Comparison of ENCODE assay signal across 38 cellular contexts in genomic region chr1:48758976-48759375, GRCh38. TPM values are rescaled to one million over a fixed set of nuclear protein-coding genes. Genes with fewer than 3 reads are reported as not detected.
"Had no signal": no experiment of that assay in that cellular context is flagged by ENCODE, and none has a peak within 500 bp of the region (broad histone marks: within the 10 kb centered on the region; RNA-seq: fewer than 3 reads in every experiment).

No MANE protein-coding gene starts in this region.

- H3K9me3 ChIP-seq: ascending aorta had no signal

- ATAC-seq: activated CD8-positive, alpha-beta T cell treated with anti-CD3 and anti-CD28 coated beads for 36 hours; activated naive CD8-positive, alpha-beta T cell treated with anti-CD3 and anti-CD28 coated beads, Interleukin-2, amount 50 U/mL, for 24 hours; activated T-cell treated with anti-CD3 and anti-CD28 coated beads, Interleukin-2, amount 50 U/mL, for 4 hours; activated T-helper 17 cell treated with anti-CD3 and anti-CD28 coated beads, Interleukin-2, amount 50 U/mL, for 72 hours had no signal

- H3K4me1 Mint-ChIP-seq: activated T-helper 17 cell treated with anti-CD3 and anti-CD28 coated beads, Interleukin-2, amount 50 U/mL, for 72 hours; central memory CD8-positive, alpha-beta T cell had no signal

- H3K27ac ChIP-seq: ascending aorta, cardiac muscle cell, VCaP had no signal

- H3K27ac Mint-ChIP-seq: activated CD4-positive, alpha-beta memory T cell treated with anti-CD3 and anti-CD28 coated beads for 36 hours; activated CD8-positive, alpha-beta T cell treated with anti-CD3 and anti-CD28 coated beads for 36 hours; activated naive CD4-positive, alpha-beta T cell treated with anti-CD3 and anti-CD28 coated beads for 36 hours; activated naive CD8-positive, alpha-beta T cell; activated naive CD8-positive, alpha-beta T cell treated with anti-CD3 and anti-CD28 coated beads, Interleukin-2, amount 50 U/mL, for 24 hours; activated T-cell treated with anti-CD3 and anti-CD28 coated beads, Interleukin-2, amount 50 U/mL, for 72 hours; activated T-helper 1 cell treated with anti-CD3 and anti-CD28 coated beads, Interleukin-12 subunit alpha, Interleukin-12 subunit beta, Interleukin-2, Interleukin-4 antibody, amounts not matched to agents 30 ng/mL and 10 ng/mL and 1 ng/mL, durations not matched to agents 14 hours and 24 hours and 36 hours; activated T-helper 17 cell treated with anti-CD3 and anti-CD28 coated beads, Interleukin-2, amount 50 U/mL, for 72 hours; brain; T-helper 1 cell treated with Interleukin-12 subunit alpha and Interleukin-12 subunit beta and Interleukin-4 antibody, amounts not matched to agents 30 μg/mL and 1 μg/mL, for 36 hours; T-helper 2 cell treated with Interferon-gamma antibody and Interleukin-4, amounts not matched to agents 5 μg/mL and 100 μg/mL, for 36 hours had no signal

- H3K36me3 Mint-ChIP-seq: activated CD4-positive, alpha-beta memory T cell treated with anti-CD3 and anti-CD28 coated beads for 36 hours had no signal

- H3K9me3 Mint-ChIP-seq: activated B cell treated with CpG ODN at 0.5 μM for 24 hours; activated CD4-positive, alpha-beta memory T cell treated with anti-CD3 and anti-CD28 coated beads for 36 hours; activated CD8-positive, alpha-beta T cell treated with anti-CD3 and anti-CD28 coated beads for 36 hours; activated naive CD4-positive, alpha-beta T cell treated with anti-CD3 and anti-CD28 coated beads for 36 hours; activated naive CD8-positive, alpha-beta T cell treated with anti-CD3 and anti-CD28 coated beads, Interleukin-2, amount 10 ng/mL, durations not matched to agents 7 days and 5 days; activated naive CD8-positive, alpha-beta T cell treated with anti-CD3 and anti-CD28 coated beads, Interleukin-2, amount 50 U/mL, for 24 hours; activated T-cell treated with anti-CD3 and anti-CD28 coated beads, Interleukin-2, amount 50 U/mL, for 4 hours; activated T-cell treated with anti-CD3 and anti-CD28 coated beads, Interleukin-2, amount 50 U/mL, for 72 hours; activated T-helper 1 cell treated with anti-CD3 and anti-CD28 coated beads, Interleukin-12 subunit alpha, Interleukin-12 subunit beta, Interleukin-2, Interleukin-4 antibody, amounts not matched to agents 30 ng/mL and 10 ng/mL and 1 ng/mL, durations not matched to agents 14 hours and 24 hours and 36 hours; brain; central memory CD8-positive, alpha-beta T cell; T-helper 1 cell treated with Interleukin-12 subunit alpha and Interleukin-12 subunit beta and Interleukin-4 antibody, amounts not matched to agents 30 μg/mL and 1 μg/mL, for 36 hours; T-helper 2 cell treated with Interferon-gamma antibody and Interleukin-4, amounts not matched to agents 5 μg/mL and 100 μg/mL, for 36 hours had no signal

- H3K27me3 ChIP-seq: ascending aorta, cardiac muscle cell had no signal

- H3K4me3 Mint-ChIP-seq: activated B cell treated with CpG ODN at 0.5 μM for 24 hours; activated CD4-positive, alpha-beta memory T cell treated with anti-CD3 and anti-CD28 coated beads for 36 hours; activated CD4-positive, alpha-beta T cell treated with anti-CD3 and anti-CD28 coated beads, Interleukin-2, amount 10 ng/mL, durations not matched to agents 24 days and 14 days; activated CD8-positive, alpha-beta T cell treated with anti-CD3 and anti-CD28 coated beads for 36 hours; activated naive CD4-positive, alpha-beta T cell treated with anti-CD3 and anti-CD28 coated beads for 36 hours; activated naive CD8-positive, alpha-beta T cell; activated naive CD8-positive, alpha-beta T cell treated with anti-CD3 and anti-CD28 coated beads, Interleukin-2, amount 10 ng/mL, durations not matched to agents 7 days and 5 days; activated naive CD8-positive, alpha-beta T cell treated with anti-CD3 and anti-CD28 coated beads, Interleukin-2, amount 50 U/mL, for 24 hours; activated T-cell treated with anti-CD3 and anti-CD28 coated beads, Interleukin-2, amount 50 U/mL, for 4 hours; activated T-cell treated with anti-CD3 and anti-CD28 coated beads, Interleukin-2, amount 50 U/mL, for 72 hours; activated T-helper 1 cell treated with anti-CD3 and anti-CD28 coated beads, Interleukin-12 subunit alpha, Interleukin-12 subunit beta, Interleukin-2, Interleukin-4 antibody, amounts not matched to agents 30 ng/mL and 10 ng/mL and 1 ng/mL, durations not matched to agents 14 hours and 24 hours and 36 hours; activated T-helper 17 cell treated with anti-CD3 and anti-CD28 coated beads, Interleukin-2, amount 50 U/mL, for 72 hours; brain; central memory CD8-positive, alpha-beta T cell; T-helper 1 cell treated with Interleukin-12 subunit alpha and Interleukin-12 subunit beta and Interleukin-4 antibody, amounts not matched to agents 30 μg/mL and 1 μg/mL, for 36 hours; T-helper 2 cell treated with Interferon-gamma antibody and Interleukin-4, amounts not matched to agents 5 μg/mL and 100 μg/mL, for 36 hours had no signal

- H3K27me3 Mint-ChIP-seq: activated B cell treated with CpG ODN at 0.5 μM for 24 hours; activated CD4-positive, alpha-beta memory T cell treated with anti-CD3 and anti-CD28 coated beads for 36 hours; activated CD4-positive, alpha-beta T cell treated with anti-CD3 and anti-CD28 coated beads, Interleukin-2, amount 10 ng/mL, durations not matched to agents 24 days and 14 days; activated CD8-positive, alpha-beta T cell treated with anti-CD3 and anti-CD28 coated beads for 36 hours; activated naive CD8-positive, alpha-beta T cell; activated naive CD8-positive, alpha-beta T cell treated with anti-CD3 and anti-CD28 coated beads, Interleukin-2, amount 10 ng/mL, durations not matched to agents 7 days and 5 days; activated naive CD8-positive, alpha-beta T cell treated with anti-CD3 and anti-CD28 coated beads, Interleukin-2, amount 50 U/mL, for 24 hours; brain; central memory CD8-positive, alpha-beta T cell had no signal

- DNase-seq: activated B cell treated with CpG ODN at 0.5 μM for 24 hours; activated CD4-positive, alpha-beta memory T cell treated with anti-CD3 and anti-CD28 coated beads for 36 hours; activated CD4-positive, alpha-beta T cell treated with anti-CD3 and anti-CD28 coated beads for 4 hours; activated CD4-positive, alpha-beta T cell treated with anti-CD3 and anti-CD28 coated beads, Interleukin-2, amount 10 ng/mL, durations not matched to agents 24 days and 14 days; activated CD4-positive, alpha-beta T cell treated with anti-CD3 and anti-CD28 coated beads, Interleukin-2, amount 50 U/mL, for 1 hour; activated CD4-positive, alpha-beta T cell treated with anti-CD3 and anti-CD28 coated beads, Interleukin-2, amount 50 U/mL, for 4 hours; activated CD4-positive, CD25-positive, alpha-beta regulatory T cell treated with anti-CD3 and anti-CD28 coated beads, Interleukin-2, amount 50 U/mL, for 72 hours; activated CD8-positive, alpha-beta memory T cell treated with anti-CD3 and anti-CD28 coated beads, Interleukin-2, amount 50 U/mL, for 4 hours; activated CD8-positive, alpha-beta T cell treated with anti-CD3 and anti-CD28 coated beads for 36 hours; activated effector memory CD4-positive, alpha-beta T cell treated with anti-CD3 and anti-CD28 coated beads, Interleukin-2, amount 50 U/mL, for 16 hours; activated gamma-delta T cell treated with Interleukin-2 at 50 U/mL for 16 hours; activated naive CD4-positive, alpha-beta T cell; activated naive CD4-positive, alpha-beta T cell treated with anti-CD3 and anti-CD28 coated beads for 36 hours; activated naive CD4-positive, alpha-beta T cell treated with anti-CD3 and anti-CD28 coated beads, Interleukin-2, amount 50 U/mL, for 16 hours; activated naive CD8-positive, alpha-beta T cell treated with anti-CD3 and anti-CD28 coated beads, Interleukin-2, amount 10 ng/mL, durations not matched to agents 7 days and 5 days; activated naive CD8-positive, alpha-beta T cell treated with anti-CD3 and anti-CD28 coated beads, Interleukin-2, amount 50 U/mL, for 24 hours; activated T-cell treated with anti-CD3 and anti-CD28 coated beads for 4 hours; activated T-cell treated with anti-CD3 and anti-CD28 coated beads, Interleukin-2, amount 50 U/mL, for 1 hour; activated T-cell treated with anti-CD3 and anti-CD28 coated beads, Interleukin-2, amount 50 U/mL, for 4 hours; activated T-cell treated with anti-CD3 and anti-CD28 coated beads, Interleukin-2, amount 50 U/mL, for 72 hours; amygdala; anterior cingulate cortex; caudate nucleus; cerebellar nuclear complex; T-helper 1 cell; T-helper 2 cell; T-helper 9 cell had no signal

- H3K4me3 ChIP-seq: ascending aorta, cardiac muscle cell had no signal

RNA-seq across cellular contexts. Expression of gene BEND5, which starts 17.7 kb away (rescaled TPM):
- total RNA-seq: bronchial epithelial cell had no signal
